15 cellular contexts compared by ENCODE assay signal in the genomic region with DNA sequence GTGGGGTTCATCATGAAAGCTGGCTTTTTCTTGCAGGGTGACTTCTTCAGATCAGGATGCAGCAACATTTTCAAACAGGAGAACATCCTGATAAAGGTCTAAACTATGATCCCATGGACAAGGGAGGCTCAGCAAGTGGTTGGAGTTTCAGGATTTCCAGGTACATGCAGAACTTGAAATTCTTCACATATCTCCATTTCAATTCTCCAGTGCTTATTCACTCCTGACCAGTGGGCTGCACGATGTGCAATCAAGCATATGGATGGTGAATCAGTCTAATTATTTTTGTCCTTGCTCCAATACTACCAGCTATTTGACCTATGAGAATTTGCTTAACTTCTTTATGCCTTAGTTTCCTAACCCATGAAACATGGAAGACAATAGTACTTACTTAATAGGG.
"Had no signal": no experiment of that assay in that cellular context is flagged by ENCODE, and none has a peak within 500 bp of the region (broad histone marks: within the 10 kb centered on the region; RNA-seq: fewer than 3 reads in every experiment).

No MANE protein-coding gene starts in this region.

- FAIRE-seq: bronchial epithelial cell, kidney had no signal

- ATAC-seq: activated CD4-positive, CD25-positive, alpha-beta regulatory T cell treated with anti-CD3 and anti-CD28 coated beads, Interleukin-2, amount 50 U/mL, for 24 hours; natural killer cell treated with Interleukin-12 subunit alpha and Interleukin-12 subunit beta and Interleukin-15 and Interleukin-18, amount 100 ng/mL, for 72 hours; T-cell had no signal

- DNase-seq: activated CD4-positive, alpha-beta T cell treated with anti-CD3 and anti-CD28 coated beads, Interleukin-2, amount 50 U/mL, for 1 hour; activated CD8-positive, alpha-beta memory T cell treated with anti-CD3 and anti-CD28 coated beads for 24 hours; activated naive CD8-positive, alpha-beta T cell treated with anti-CD3 and anti-CD28 coated beads, Interleukin-2, amount 10 ng/mL, durations not matched to agents 7 days and 5 days; anterior cingulate cortex; endodermal cell; hippocampal formation; kidney; retina; stimulated activated CD4-positive, alpha-beta T cell treated with anti-CD3 and anti-CD28 coated beads, Interleukin-4, amount 100 ng/mL, for 24 hours; stimulated activated naive CD4-positive, alpha-beta T cell; T-cell; T-helper 9 cell had no signal
